Comparison of ENCODE assay signal across 8 cellular contexts in the genomic region with DNA sequence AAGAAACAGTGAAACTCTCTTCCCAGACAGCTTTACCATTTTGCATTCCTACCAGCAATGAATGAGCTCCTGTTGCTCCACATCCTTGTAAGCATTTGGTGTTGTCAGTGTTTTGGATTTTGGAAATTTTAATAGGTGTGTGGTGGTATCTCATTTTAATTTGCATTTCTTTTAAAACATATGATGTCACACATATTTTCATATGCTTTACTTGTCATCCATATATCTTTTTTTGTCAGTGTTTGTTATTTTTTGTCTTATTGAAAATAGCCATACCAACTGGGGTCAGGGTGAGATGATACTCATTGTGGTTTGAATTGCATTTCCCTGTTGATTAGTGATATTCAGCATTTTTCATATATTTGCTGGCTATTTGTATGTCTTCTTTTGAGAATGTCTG.
"Had no signal": no experiment of that assay in that cellular context is flagged by ENCODE, and none has a peak within 500 bp of the region (broad histone marks: within the 10 kb centered on the region; RNA-seq: fewer than 3 reads in every experiment).

No MANE protein-coding gene starts in this region.

- ATAC-seq: GM12878 had no signal

- FAIRE-seq: G401.6, GM12878, GM12891, GM12892, GM18507, GM19239 had no signal

- H3K4me3 ChIP-seq: GM12878 had no signal

- DNase-seq: GDM1, GF-D8 had no signal
